In genomic region chr15:98981851-98982722, GRCh38 we compare ENCODE assay signal across 1 cellular context.
TF ChIP-seq lines count a peak whose summit lies in the region.

No MANE protein-coding gene starts in this region.

TF ChIP-seq in GM12878, 131 proteins besides CTCF, POLR2A, EP300 and RAD21 (continued from another document and continues in another):
- TF ChIP-seq ZBTB33 (IDR thresholded peaks at IDR 0.05), result no peak
- TF ChIP-seq KAT2A (conservative IDR thresholded peaks at IDR 0.05; ENCODE audit: control insufficient read depth, low read depth, low read length), result no peak
- TF ChIP-seq POU2F2 (IDR thresholded peaks at IDR 0.05; ENCODE audit: borderline replicate concordance, low read depth, low read length), result peak; percentile 39; the same call in 1 of the 3 replicates
- no peak for TF ChIP-seq FOXK2 (IDR thresholded peaks at IDR 0.05)
- peak; percentile 58 to 78; a peak in 3 of 4 replicates for TF ChIP-seq IKZF2 (IDR thresholded peaks at IDR 0.05)
- no peak for TF ChIP-seq SPI1 (IDR thresholded peaks at IDR 0.05; ENCODE audit: borderline replicate concordance, insufficient read depth, low read depth, low read length)
- TF ChIP-seq ZNF207 (IDR thresholded peaks at IDR 0.05; ENCODE audit: borderline replicate concordance), result no peak; the same call in 1 of the 2 replicates
- TF ChIP-seq SMAD1 (IDR thresholded peaks at IDR 0.05; ENCODE audit: low read depth, partially characterized antibody), result peak; percentile 82
- TF ChIP-seq ATF7 (IDR thresholded peaks at IDR 0.05; ENCODE audit: low read depth), result peak; percentile 94
- no peak for TF ChIP-seq BCLAF1 (IDR thresholded peaks at IDR 0.05)
- no peak for TF ChIP-seq ZNF622 (IDR thresholded peaks at IDR 0.05)
- TF ChIP-seq TAF1 (IDR thresholded peaks at IDR 0.05; ENCODE audit: borderline replicate concordance, low read depth, low read length), result no peak
- 0 out of 2 replicates have a peak, but pooled peaks have one; percentile 19 for TF ChIP-seq CBX5 (IDR thresholded peaks at IDR 0.05; ENCODE audit: low read depth)
- TF ChIP-seq STAT3 (IDR thresholded peaks at IDR 0.05; ENCODE audit: low read depth, low read length), result no peak
- no peak for TF ChIP-seq CBFB (IDR thresholded peaks at IDR 0.05; ENCODE audit: low read depth)
- TF ChIP-seq ETV6 (conservative IDR thresholded peaks at IDR 0.05 in 1 of 2, IDR thresholded peaks at IDR 0.05 in 1 of 2; ENCODE audit: borderline replicate concordance in 1 of 2, low read depth in 1 of 2), result 0 out of 4 replicates have a peak, but pooled peaks of 1 of the 2 experiments have one; percentile 40
- 0 out of 2 replicates have a peak, but pooled peaks have one; percentile 48 for TF ChIP-seq DPF2 (IDR thresholded peaks at IDR 0.05)
- no peak for TF ChIP-seq HCFC1 (IDR thresholded peaks at IDR 0.05; ENCODE audit: low read length)
- TF ChIP-seq PKNOX1 (IDR thresholded peaks at IDR 0.05), result no peak
- no peak for TF ChIP-seq TBL1XR1 (IDR thresholded peaks at IDR 0.05; ENCODE audit: low read depth, low read length)
- TF ChIP-seq HSF1 (IDR thresholded peaks at IDR 0.05; ENCODE audit: low read depth, low read length), result no peak
- TF ChIP-seq PAX5 (IDR thresholded peaks at IDR 0.05; ENCODE audit: borderline replicate concordance, low read depth, low read length), result peak; percentile 98
- no peak for TF ChIP-seq CEBPZ (IDR thresholded peaks at IDR 0.05; ENCODE audit: low read depth, low read length)
- TF ChIP-seq BCL3 (IDR thresholded peaks at IDR 0.05; ENCODE audit: borderline replicate concordance, insufficient read depth, low read depth, low read length, poor library complexity, severe bottlenecking), result peak; percentile 71
- TF ChIP-seq HDAC2 (IDR thresholded peaks at IDR 0.05), result no peak
- TF ChIP-seq SMAD5 (IDR thresholded peaks at IDR 0.05; ENCODE audit: low read depth), result no peak
- TF ChIP-seq ZBTB4 (CRISPR knock-in tag; IDR thresholded peaks at IDR 0.05), result no peak
- TF ChIP-seq SIX5 (IDR thresholded peaks at IDR 0.05; ENCODE audit: low read depth, low read length, severe bottlenecking), result no peak
- no peak; the same call in 1 of the 2 replicates for TF ChIP-seq NFIC (IDR thresholded peaks at IDR 0.05; ENCODE audit: low read depth, low read length)
- no peak for TF ChIP-seq IRF5 (IDR thresholded peaks at IDR 0.05; ENCODE audit: borderline replicate concordance)
- TF ChIP-seq CHD4 (IDR thresholded peaks at IDR 0.05), result no peak
- no peak for TF ChIP-seq ZBTB40 (IDR thresholded peaks at IDR 0.05; ENCODE audit: borderline replicate concordance)
